ENCODE assay signal across 34 cellular contexts in genomic region chr2:177532567-177532966, GRCh38.
"Had no signal": no experiment of that assay in that cellular context is flagged by ENCODE, and none has a peak within 500 bp of the region (broad histone marks: within the 10 kb centered on the region; RNA-seq: fewer than 3 reads in every experiment).

No MANE protein-coding gene starts in this region.

- H3K27me3 ChIP-seq: MG63 had no signal

- H3K36me3 ChIP-seq: MG63 had no signal

- H3K4me2 ChIP-seq: KMS-11 had no signal

- H3K4me3 ChIP-seq: MG63 had no signal

- H3K9me3 ChIP-seq: MG63 had no signal

- H3K27ac ChIP-seq: KMS-11 had no signal

- DNase-seq: Karpas-422, Kasumi-1, MG63, MM.1S, MV-4-11, NCI-H1048, NCI-H1092, NCI-H1092 treated with DMSO at 0.1 percent for 48 hours, NCI-H1105, NCI-H1105 treated with DMSO at 0.1 percent for 48 hours, NCI-H1417, NCI-H1417 treated with DMSO at 0.1 percent for 48 hours, NCI-H1436, NCI-H1436 treated with DMSO at 0.1 percent for 48 hours, NCI-H146, NCI-H1694, NCI-H1694 treated with DMSO at 0.1 percent for 48 hours, NCI-H187, NCI-H187 treated with DMSO at 0.1 percent for 48 hours, NCI-H1930, NCI-H2029, NCI-H2029 treated with DMSO at 0.1 percent for 48 hours, NCI-H2081, NCI-H2081 treated with DMSO at 0.1 percent for 48 hours, NCI-H2107, NCI-H2171, NCI-H2171 treated with DMSO at 0.1 percent for 48 hours, NCI-H2227 treated with DMSO at 0.1 percent for 48 hours, NCI-H226, NCI-H345, NCI-H446, NCI-H446 treated with DMSO at 0.1 percent for 48 hours, NCI-H510A had no signal

- H3K9ac ChIP-seq: KMS-11 had no signal
